ENCODE assay signal across 8 cellular contexts in the genomic region with DNA sequence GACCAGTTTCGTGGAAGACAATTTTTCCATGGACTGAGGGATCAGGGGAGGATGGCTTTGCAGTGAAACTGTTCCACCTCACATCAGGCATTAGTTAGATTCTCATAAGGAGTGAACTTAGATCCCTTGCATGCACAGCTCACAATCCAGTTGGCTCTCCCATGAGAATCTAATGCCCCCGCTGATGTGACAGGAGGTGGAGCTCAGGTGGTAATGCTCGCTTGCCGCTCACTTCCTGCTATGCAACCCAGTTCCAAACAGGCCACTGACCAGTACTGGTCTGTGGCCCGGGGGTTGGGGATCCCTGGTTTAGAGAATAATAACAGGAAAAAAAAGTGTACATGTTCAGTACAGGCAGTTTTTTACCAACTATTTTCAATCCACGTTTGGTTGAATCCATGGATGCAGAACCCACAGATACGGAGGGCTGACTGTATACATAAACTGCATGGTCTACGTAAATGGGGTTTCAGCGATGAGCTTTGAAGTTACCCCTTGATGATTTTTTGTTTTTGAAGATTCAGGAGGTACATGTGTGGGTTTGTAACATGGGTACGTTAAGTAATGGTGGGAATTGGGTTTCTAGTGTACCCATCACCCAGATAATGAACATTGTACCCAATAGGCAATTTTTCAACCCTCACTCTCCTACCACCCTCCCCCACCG. TPM values are rescaled to one million over a fixed set of nuclear protein-coding genes. Genes with fewer than 3 reads are reported as not detected.
DNase-seq lines count a peak whose midpoint lies in the region; ATAC-seq and TF ChIP-seq lines count a peak whose summit lies in the region.

No MANE protein-coding gene starts in this region.

- H3K9ac ChIP-seq in MM.1S (ENCODE audit: low read length), result no peak overlapping the region

- peak overlapping the region; percentile 36; the same call in 1 of the 2 replicates for H3K4me2 ChIP-seq in MM.1S (ENCODE audit: low read depth, low read length)

- no peaks in the 10 kb centered on the region for H3K9me2 ChIP-seq in MM.1S (replicated peaks; ENCODE audit: insufficient read depth, low read length)

- H3K9me3 Mint-ChIP-seq in CD8-positive, alpha-beta memory T cell, result no peaks in the 10 kb centered on the region
- H3K9me3 Mint-ChIP-seq in central memory CD8-positive, alpha-beta T cell, result no peaks in the 10 kb centered on the region

- peaks cover 68% of the 10 kb centered on the region for H3F3A ChIP-seq in MM.1S (ENCODE audit: insufficient read depth, low read length)

- POLR2A ChIA-PET in CD8-positive, alpha-beta memory T cell (lab: Charles Lee), result interaction anchor here (0.6 to 10.1 kb wide), 11 partner anchors 9 to 750 kb away, joined by 3 to 126 read pairs (median 3); partner anchors contain the start of genes DDX56, H2AZ2, OGDH and TMED4

- H2AFZ ChIP-seq in MM.1S (ENCODE audit: low read length), result no peak overlapping the region

- H3K9me3 ChIP-seq in CD8-positive, alpha-beta memory T cell (ENCODE audit: low read length), result no peaks in the 10 kb centered on the region
- H3K9me3 ChIP-seq in MM.1S (replicated peaks; ENCODE audit: insufficient read depth, low read length) (no peaks in the 10 kb centered on the region), neutrophil (no peaks in the 10 kb centered on the region)

- peak in 1 of 5 donors; percentile 53 for DNase-seq in CD8-positive, alpha-beta memory T cell
- DNase-seq in MM.1S (no peak), dermis blood vessel endothelial cell (no peak), NCI-H2081 treated with DMSO at 0.1 percent for 48 hours (lab: John Stamatoyannopoulos, UW) (no peak)
- no peak for DNase-seq in central memory CD8-positive, alpha-beta T cell (ENCODE audit: low spot score in 2 of 2)

- no peak overlapping the region for H3K4me3 ChIP-seq in CD8-positive, alpha-beta memory T cell (ENCODE audit: low read length)
- H3K4me3 ChIP-seq in MM.1S (ENCODE audit: low read length), result no peak overlapping the region
- peak overlapping the region; percentile 36 to 56 for H3K4me3 ChIP-seq in neutrophil (ENCODE audit: low read depth in 1 of 2, low read length in 1 of 2)

- H3K36me3 ChIP-seq in CD8-positive, alpha-beta memory T cell (ENCODE audit: insufficient read depth, low read length), result peaks cover 3% of the 10 kb centered on the region
- 0 out of 2 replicates have a peak, but pooled peaks cover 3% of the 10 kb centered on the region for H3K36me3 ChIP-seq in MM.1S (replicated peaks; ENCODE audit: insufficient read depth, low read length)
- H3K36me3 ChIP-seq in neutrophil, result peaks cover 15% of the 10 kb centered on the region

- TF ChIP-seq CTCF in MM.1S (IDR thresholded peaks at IDR 0.05; ENCODE audit: low read length), result no peak
- no peak for TF ChIP-seq CTCF in neutrophil (IDR thresholded peaks at IDR 0.05)

- H3K27me3 ChIP-seq in CD8-positive, alpha-beta memory T cell (ENCODE audit: insufficient read depth, low read length, poor library complexity, severe bottlenecking), result no peaks in the 10 kb centered on the region
- H3K27me3 ChIP-seq in MM.1S (replicated peaks; ENCODE audit: insufficient read depth, low read length) (no peaks in the 10 kb centered on the region), neutrophil (no peaks in the 10 kb centered on the region)

- peaks cover 52% of the 10 kb centered on the region for H3K79me2 ChIP-seq in MM.1S (ENCODE audit: low read length)

- peaks cover 4 to 33% (median 4%) of the 10 kb centered on the region in 3 donors for H3K36me3 Mint-ChIP-seq in CD8-positive, alpha-beta memory T cell
- peaks cover 27% of the 10 kb centered on the region for H3K36me3 Mint-ChIP-seq in central memory CD8-positive, alpha-beta T cell (ENCODE audit: insufficient read depth)

- peak overlapping the region; percentile 87 to 100 (median 100) for H3K27ac Mint-ChIP-seq in CD8-positive, alpha-beta memory T cell
- H3K27ac Mint-ChIP-seq in central memory CD8-positive, alpha-beta T cell (ENCODE audit: low read depth), result peak overlapping the region; percentile 97

- CTCF ChIA-PET in CD8-positive, alpha-beta memory T cell (lab: Charles Lee), result interaction anchor here (0.9 to 2.8 kb wide), 17 partner anchors 9 to 217 kb away, joined by 3 to 24 read pairs (median 3); partner anchors contain the start of genes H2AZ2, OGDH and TMED4

- ATAC-seq in central memory CD8-positive, alpha-beta T cell (replicated peaks; ENCODE audit: extremely low read depth, poor library complexity, severe bottlenecking), result peak; percentile 35
- no peak for ATAC-seq in GM18870 (IDR thresholded peaks at IDR 0.05; ENCODE audit: unreplicated experiment)
- ATAC-seq in GM18868 (IDR thresholded peaks at IDR 0.05; ENCODE audit: unreplicated experiment), result no peak

- H3K27me3 Mint-ChIP-seq in CD8-positive, alpha-beta memory T cell, result no peaks in the 10 kb centered on the region
- no peaks in the 10 kb centered on the region for H3K27me3 Mint-ChIP-seq in central memory CD8-positive, alpha-beta T cell

- H3K4me1 ChIP-seq in CD8-positive, alpha-beta memory T cell (ENCODE audit: insufficient read depth, low read length), result peaks cover 73% of the 10 kb centered on the region
- H3K4me1 ChIP-seq in MM.1S (ENCODE audit: low read length), result peaks cover 76% of the 10 kb centered on the region
- peaks cover 75 to 78% of the 10 kb centered on the region in 2 experiments for H3K4me1 ChIP-seq in neutrophil (ENCODE audit: control insufficient read depth in 1 of 2, insufficient read depth in 1 of 2, low read depth in 1 of 2, low read length in 1 of 2)

- H3K27ac ChIP-seq in CD8-positive, alpha-beta memory T cell (ENCODE audit: low read depth, low read length), result peak overlapping the region; percentile 58
- H3K27ac ChIP-seq in MM.1S (ENCODE audit: low read length), result peak overlapping the region; percentile 96
- peak overlapping the region; percentile 96 for H3K27ac ChIP-seq in neutrophil

- peaks cover 73 to 91% (median 81%) of the 10 kb centered on the region in 3 donors for H3K4me1 Mint-ChIP-seq in CD8-positive, alpha-beta memory T cell
- H3K4me1 Mint-ChIP-seq in central memory CD8-positive, alpha-beta T cell, result peaks cover 68% of the 10 kb centered on the region

- peak overlapping the region; percentile 39 to 88 (median 80) for H3K4me3 Mint-ChIP-seq in CD8-positive, alpha-beta memory T cell
- H3K4me3 Mint-ChIP-seq in central memory CD8-positive, alpha-beta T cell, result peak overlapping the region; percentile 66

- no peaks in the 10 kb centered on the region for H4K20me1 ChIP-seq in MM.1S (ENCODE audit: insufficient read depth, low read length)

RNA-seq across cellular contexts. Expression of gene OGDH, which starts 24.5 kb away (rescaled TPM):
- 10 to 100 TPM; 92.8 to 93.8 TPM for total RNA-seq in CD8-positive, alpha-beta memory T cell
- 58.3 TPM for polyA plus RNA-seq in CD8-positive, alpha-beta memory T cell
- total RNA-seq in dermis blood vessel endothelial cell, result 57.0 and 102 TPM in 2 replicates

RNA-seq across cellular contexts. Expression of gene TMED4, which starts 48.9 kb away (rescaled TPM):
- 10 to 100 TPM; 78.8 to 80.5 TPM for total RNA-seq in CD8-positive, alpha-beta memory T cell
- polyA plus RNA-seq in CD8-positive, alpha-beta memory T cell, result 84.3 TPM
- total RNA-seq in dermis blood vessel endothelial cell, result 78.8 and 191 TPM in 2 replicates

RNA-seq across cellular contexts. Expression of gene DDX56, which starts 57.2 kb away (rescaled TPM):
- total RNA-seq in CD8-positive, alpha-beta memory T cell, result 100 to 1,000 TPM; 148 to 158 TPM
- 36.0 TPM for polyA plus RNA-seq in CD8-positive, alpha-beta memory T cell
- total RNA-seq in dermis blood vessel endothelial cell, result 55.5 and 69.5 TPM in 2 replicates

Comparison
In these comparisons a context has a peak if more than half of its experiments do, and no peak if none do; other contexts are left out.
1. H3K4me3 ChIP-seq: peak in neutrophil (2 of 2); none in CD8-positive, alpha-beta memory T cell (single experiment) and MM.1S (single experiment).
2. Peak in every context shown above with its lines, with median percentiles within 50 percentile points of each other: H3K27ac ChIP-seq.